ENCODE assay signal across 1 cellular context in the genomic region with DNA sequence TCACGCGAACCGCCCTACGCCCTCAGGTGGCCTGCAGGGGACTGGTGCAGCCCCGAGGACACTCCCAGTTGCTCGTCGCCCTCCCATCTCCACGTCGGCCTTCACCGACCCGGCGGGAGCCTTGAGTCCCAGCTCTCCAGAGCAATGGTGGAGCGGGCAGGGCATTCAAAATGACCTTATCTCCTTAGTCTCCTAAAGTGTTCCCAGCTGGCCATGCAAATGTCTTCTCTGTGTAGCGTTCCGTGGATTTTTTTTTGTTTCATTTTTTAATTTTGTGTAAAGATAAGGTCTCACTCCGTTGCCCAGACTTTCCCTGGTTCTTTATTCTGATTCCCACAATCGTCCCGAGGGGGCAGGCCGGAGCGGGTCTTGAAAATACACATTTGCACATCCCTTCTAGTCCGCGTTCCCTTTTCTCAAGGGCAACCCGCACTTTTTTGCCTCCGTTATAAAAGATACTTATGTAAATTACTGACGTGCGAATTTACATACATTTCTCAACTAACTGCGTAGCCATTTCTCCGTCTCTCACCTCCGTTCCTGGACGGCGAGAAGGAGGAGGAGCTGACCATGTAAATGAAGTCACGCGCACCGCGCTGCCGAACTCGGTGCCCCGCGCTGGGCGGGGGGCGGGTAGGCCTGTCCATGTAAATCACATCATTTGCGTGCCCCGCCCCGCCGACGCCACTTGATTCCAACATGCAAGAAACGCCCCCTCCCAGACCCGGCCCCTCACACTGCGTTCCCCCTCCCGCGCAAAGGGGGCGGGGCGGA.
TF ChIP-seq lines count a peak whose summit lies in the region.

No MANE protein-coding gene starts in this region.

TF ChIP-seq in HepG2, 621 proteins besides CTCF, POLR2A, EP300 and RAD21 (continued from another document and continues in another):
- TF ChIP-seq, protein P1, sequence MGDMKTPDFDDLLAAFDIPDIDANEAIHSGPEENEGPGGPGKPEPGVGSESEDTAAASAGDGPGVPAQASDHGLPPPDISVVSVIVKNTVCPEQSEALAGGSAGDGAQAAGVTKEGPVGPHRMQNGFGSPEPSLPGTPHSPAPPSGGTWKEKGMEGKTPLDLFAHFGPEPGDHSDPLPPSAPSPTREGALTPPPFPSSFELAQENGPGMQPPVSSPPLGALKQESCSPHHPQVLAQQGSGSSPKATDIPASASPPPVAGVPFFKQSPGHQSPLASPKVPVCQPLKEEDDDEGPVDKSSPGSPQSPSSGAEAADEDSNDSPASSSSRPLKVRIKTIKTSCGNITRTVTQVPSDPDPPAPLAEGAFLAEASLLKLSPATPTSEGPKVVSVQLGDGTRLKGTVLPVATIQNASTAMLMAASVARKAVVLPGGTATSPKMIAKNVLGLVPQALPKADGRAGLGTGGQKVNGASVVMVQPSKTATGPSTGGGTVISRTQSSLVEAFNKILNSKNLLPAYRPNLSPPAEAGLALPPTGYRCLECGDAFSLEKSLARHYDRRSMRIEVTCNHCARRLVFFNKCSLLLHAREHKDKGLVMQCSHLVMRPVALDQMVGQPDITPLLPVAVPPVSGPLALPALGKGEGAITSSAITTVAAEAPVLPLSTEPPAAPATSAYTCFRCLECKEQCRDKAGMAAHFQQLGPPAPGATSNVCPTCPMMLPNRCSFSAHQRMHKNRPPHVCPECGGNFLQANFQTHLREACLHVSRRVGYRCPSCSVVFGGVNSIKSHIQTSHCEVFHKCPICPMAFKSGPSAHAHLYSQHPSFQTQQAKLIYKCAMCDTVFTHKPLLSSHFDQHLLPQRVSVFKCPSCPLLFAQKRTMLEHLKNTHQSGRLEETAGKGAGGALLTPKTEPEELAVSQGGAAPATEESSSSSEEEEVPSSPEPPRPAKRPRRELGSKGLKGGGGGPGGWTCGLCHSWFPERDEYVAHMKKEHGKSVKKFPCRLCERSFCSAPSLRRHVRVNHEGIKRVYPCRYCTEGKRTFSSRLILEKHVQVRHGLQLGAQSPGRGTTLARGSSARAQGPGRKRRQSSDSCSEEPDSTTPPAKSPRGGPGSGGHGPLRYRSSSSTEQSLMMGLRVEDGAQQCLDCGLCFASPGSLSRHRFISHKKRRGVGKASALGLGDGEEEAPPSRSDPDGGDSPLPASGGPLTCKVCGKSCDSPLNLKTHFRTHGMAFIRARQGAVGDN (CRISPR knock-in tag; IDR thresholded peaks at IDR 0.05) = peak; percentile 98
- TF ChIP-seq ZNF670 (CRISPR knock-in tag; IDR thresholded peaks at IDR 0.05; ENCODE audit: borderline replicate concordance) = peak; percentile 89; the same call in 1 of the 2 replicates
- peak; percentile 76 for TF ChIP-seq MTA1 (CRISPR knock-in tag; IDR thresholded peaks at IDR 0.05; ENCODE audit: borderline replicate concordance)
- no peak for TF ChIP-seq SRSF9 (IDR thresholded peaks at IDR 0.05; ENCODE audit: borderline replicate concordance, insufficient read depth, low read depth, low read length, poor library complexity, severe bottlenecking)
- TF ChIP-seq ZFP62 (CRISPR knock-in tag; IDR thresholded peaks at IDR 0.05) = no peak
- no peak for TF ChIP-seq ZNF879 (CRISPR knock-in tag; IDR thresholded peaks at IDR 0.05)
- peak; percentile 71 for TF ChIP-seq ZNF883 (CRISPR knock-in tag; IDR thresholded peaks at IDR 0.05; ENCODE audit: not compliant biosample characterization)
- TF ChIP-seq, protein P2, sequence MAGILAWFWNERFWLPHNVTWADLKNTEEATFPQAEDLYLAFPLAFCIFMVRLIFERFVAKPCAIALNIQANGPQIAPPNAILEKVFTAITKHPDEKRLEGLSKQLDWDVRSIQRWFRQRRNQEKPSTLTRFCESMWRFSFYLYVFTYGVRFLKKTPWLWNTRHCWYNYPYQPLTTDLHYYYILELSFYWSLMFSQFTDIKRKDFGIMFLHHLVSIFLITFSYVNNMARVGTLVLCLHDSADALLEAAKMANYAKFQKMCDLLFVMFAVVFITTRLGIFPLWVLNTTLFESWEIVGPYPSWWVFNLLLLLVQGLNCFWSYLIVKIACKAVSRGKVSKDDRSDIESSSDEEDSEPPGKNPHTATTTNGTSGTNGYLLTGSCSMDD (CRISPR knock-in tag; IDR thresholded peaks at IDR 0.05) = no peak
- TF ChIP-seq NR2F6 (IDR thresholded peaks at IDR 0.05) = no peak
- peak; percentile 75 for TF ChIP-seq NR2F6 (CRISPR knock-in tag; IDR thresholded peaks at IDR 0.05)
- peak; percentile 37 for TF ChIP-seq ZEB1 (IDR thresholded peaks at IDR 0.05; ENCODE audit: insufficient replicate concordance, low read depth)
- TF ChIP-seq, protein P3, sequence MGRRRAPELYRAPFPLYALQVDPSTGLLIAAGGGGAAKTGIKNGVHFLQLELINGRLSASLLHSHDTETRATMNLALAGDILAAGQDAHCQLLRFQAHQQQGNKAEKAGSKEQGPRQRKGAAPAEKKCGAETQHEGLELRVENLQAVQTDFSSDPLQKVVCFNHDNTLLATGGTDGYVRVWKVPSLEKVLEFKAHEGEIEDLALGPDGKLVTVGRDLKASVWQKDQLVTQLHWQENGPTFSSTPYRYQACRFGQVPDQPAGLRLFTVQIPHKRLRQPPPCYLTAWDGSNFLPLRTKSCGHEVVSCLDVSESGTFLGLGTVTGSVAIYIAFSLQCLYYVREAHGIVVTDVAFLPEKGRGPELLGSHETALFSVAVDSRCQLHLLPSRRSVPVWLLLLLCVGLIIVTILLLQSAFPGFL (CRISPR knock-in tag; IDR thresholded peaks at IDR 0.05) = no peak
- TF ChIP-seq MZF1 (CRISPR knock-in tag; IDR thresholded peaks at IDR 0.05; ENCODE audit: borderline replicate concordance) = no peak
- TF ChIP-seq, protein P4, sequence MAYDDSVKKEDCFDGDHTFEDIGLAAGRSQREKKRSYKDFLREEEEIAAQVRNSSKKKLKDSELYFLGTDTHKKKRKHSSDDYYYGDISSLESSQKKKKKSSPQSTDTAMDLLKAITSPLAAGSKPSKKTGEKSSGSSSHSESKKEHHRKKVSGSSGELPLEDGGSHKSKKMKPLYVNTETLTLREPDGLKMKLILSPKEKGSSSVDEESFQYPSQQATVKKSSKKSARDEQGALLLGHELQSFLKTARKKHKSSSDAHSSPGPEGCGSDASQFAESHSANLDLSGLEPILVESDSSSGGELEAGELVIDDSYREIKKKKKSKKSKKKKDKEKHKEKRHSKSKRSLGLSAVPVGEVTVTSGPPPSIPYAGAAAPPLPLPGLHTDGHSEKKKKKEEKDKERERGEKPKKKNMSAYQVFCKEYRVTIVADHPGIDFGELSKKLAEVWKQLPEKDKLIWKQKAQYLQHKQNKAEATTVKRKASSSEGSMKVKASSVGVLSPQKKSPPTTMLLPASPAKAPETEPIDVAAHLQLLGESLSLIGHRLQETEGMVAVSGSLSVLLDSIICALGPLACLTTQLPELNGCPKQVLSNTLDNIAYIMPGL (CRISPR knock-in tag; IDR thresholded peaks at IDR 0.05; ENCODE audit: borderline replicate concordance in 1 of 2, low read depth in 1 of 2) = peak; percentile 80 to 88
- TF ChIP-seq MIER2 (CRISPR knock-in tag; IDR thresholded peaks at IDR 0.05) = 0 out of 2 replicates have a peak, but pooled peaks have one; percentile 0
- TF ChIP-seq, protein P5, sequence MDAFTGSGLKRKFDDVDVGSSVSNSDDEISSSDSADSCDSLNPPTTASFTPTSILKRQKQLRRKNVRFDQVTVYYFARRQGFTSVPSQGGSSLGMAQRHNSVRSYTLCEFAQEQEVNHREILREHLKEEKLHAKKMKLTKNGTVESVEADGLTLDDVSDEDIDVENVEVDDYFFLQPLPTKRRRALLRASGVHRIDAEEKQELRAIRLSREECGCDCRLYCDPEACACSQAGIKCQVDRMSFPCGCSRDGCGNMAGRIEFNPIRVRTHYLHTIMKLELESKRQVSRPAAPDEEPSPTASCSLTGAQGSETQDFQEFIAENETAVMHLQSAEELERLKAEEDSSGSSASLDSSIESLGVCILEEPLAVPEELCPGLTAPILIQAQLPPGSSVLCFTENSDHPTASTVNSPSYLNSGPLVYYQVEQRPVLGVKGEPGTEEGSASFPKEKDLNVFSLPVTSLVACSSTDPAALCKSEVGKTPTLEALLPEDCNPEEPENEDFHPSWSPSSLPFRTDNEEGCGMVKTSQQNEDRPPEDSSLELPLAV (CRISPR knock-in tag; conservative IDR thresholded peaks at IDR 0.05; ENCODE audit: low read depth) = no peak
- no peak for TF ChIP-seq PCBP2 (optimal IDR thresholded peaks at IDR 0.05; ENCODE audit: low read depth, low read length, poor library complexity, severe bottlenecking)
- TF ChIP-seq SRY (CRISPR knock-in tag; IDR thresholded peaks at IDR 0.05) = no peak
- TF ChIP-seq RCOR2 (CRISPR knock-in tag; IDR thresholded peaks at IDR 0.05) = no peak
- TF ChIP-seq ZFP36 (IDR thresholded peaks at IDR 0.05; ENCODE audit: borderline replicate concordance, low read depth, low read length, partially characterized antibody) = no peak
- TF ChIP-seq CBX1 (IDR thresholded peaks at IDR 0.05; ENCODE audit: low read depth) = no peak
- 0 out of 2 replicates have a peak, but pooled peaks have one; percentile 42 for TF ChIP-seq WIZ (CRISPR knock-in tag; IDR thresholded peaks at IDR 0.05)
- peak; percentile 77; the same call in 1 of the 2 replicates for TF ChIP-seq NFKB2 (CRISPR knock-in tag; IDR thresholded peaks at IDR 0.05; ENCODE audit: borderline replicate concordance)
- peak; percentile 82; the same call in 1 of the 2 replicates for TF ChIP-seq HIVEP1 (CRISPR knock-in tag; IDR thresholded peaks at IDR 0.05)
- no peak for TF ChIP-seq CCAR2 (optimal IDR thresholded peaks at IDR 0.05; ENCODE audit: low read depth, low read length)
- no peak for TF ChIP-seq SRF (IDR thresholded peaks at IDR 0.05; ENCODE audit: low read depth, low read length)
- peak; percentile 93 for TF ChIP-seq SP4 (CRISPR knock-in tag; IDR thresholded peaks at IDR 0.05)
- TF ChIP-seq STAG1 (CRISPR knock-in tag; IDR thresholded peaks at IDR 0.05) = peak; percentile 62
- TF ChIP-seq ZNF234 (CRISPR knock-in tag; conservative IDR thresholded peaks at IDR 0.05) = no peak
- no peak; the same call in 1 of the 2 replicates for TF ChIP-seq NFYB (CRISPR knock-in tag; IDR thresholded peaks at IDR 0.05)
- peak; percentile 55; the same call in 1 of the 2 replicates for TF ChIP-seq ZNF292 (CRISPR knock-in tag; IDR thresholded peaks at IDR 0.05; ENCODE audit: borderline replicate concordance, low read depth)
- TF ChIP-seq, protein P6, sequence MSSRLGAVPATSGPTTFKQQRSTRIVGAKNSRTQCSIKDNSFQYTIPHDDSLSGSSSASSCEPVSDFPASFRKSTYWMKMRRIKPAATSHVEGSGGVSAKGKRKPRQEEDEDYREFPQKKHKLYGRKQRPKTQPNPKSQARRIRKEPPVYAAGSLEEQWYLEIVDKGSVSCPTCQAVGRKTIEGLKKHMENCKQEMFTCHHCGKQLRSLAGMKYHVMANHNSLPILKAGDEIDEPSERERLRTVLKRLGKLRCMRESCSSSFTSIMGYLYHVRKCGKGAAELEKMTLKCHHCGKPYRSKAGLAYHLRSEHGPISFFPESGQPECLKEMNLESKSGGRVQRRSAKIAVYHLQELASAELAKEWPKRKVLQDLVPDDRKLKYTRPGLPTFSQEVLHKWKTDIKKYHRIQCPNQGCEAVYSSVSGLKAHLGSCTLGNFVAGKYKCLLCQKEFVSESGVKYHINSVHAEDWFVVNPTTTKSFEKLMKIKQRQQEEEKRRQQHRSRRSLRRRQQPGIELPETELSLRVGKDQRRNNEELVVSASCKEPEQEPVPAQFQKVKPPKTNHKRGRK (CRISPR knock-in tag; IDR thresholded peaks at IDR 0.05) = no peak
- TF ChIP-seq SMARCE1 (IDR thresholded peaks at IDR 0.05; ENCODE audit: borderline replicate concordance) = no peak
- TF ChIP-seq SNAI1 (CRISPR knock-in tag; IDR thresholded peaks at IDR 0.05; ENCODE audit: borderline replicate concordance) = 0 out of 2 replicates have a peak, but pooled peaks have one; percentile 63
- 0 out of 2 replicates have a peak, but pooled peaks have one; percentile 75 for TF ChIP-seq ZSCAN12 (CRISPR knock-in tag; IDR thresholded peaks at IDR 0.05)
- no peak for TF ChIP-seq BRCA1 (CRISPR knock-in tag; IDR thresholded peaks at IDR 0.05)
- no peak for TF ChIP-seq MLLT10 (CRISPR knock-in tag; IDR thresholded peaks at IDR 0.05)
- TF ChIP-seq, protein P7, sequence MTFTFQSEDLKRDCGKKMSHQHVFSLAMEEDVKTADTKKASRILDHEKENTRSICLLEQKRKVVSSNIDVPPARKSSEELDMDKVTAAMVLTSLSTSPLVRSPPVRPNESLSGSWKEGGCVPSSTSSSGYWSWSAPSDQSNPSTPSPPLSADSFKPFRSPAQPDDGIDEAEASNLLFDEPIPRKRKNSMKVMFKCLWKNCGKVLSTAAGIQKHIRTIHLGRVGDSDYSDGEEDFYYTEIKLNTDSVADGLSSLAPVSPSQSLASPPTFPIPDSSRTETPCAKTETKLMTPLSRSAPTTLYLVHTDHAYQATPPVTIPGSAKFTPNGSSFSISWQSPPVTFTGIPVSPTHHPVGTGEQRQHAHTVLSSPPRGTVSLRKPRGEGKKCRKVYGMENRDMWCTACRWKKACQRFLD (CRISPR knock-in tag; IDR thresholded peaks at IDR 0.05; ENCODE audit: borderline replicate concordance) = no peak
- TF ChIP-seq SUZ12 (IDR thresholded peaks at IDR 0.05; ENCODE audit: low read depth, low read length) = no peak
- no peak for TF ChIP-seq ZNF383 (CRISPR knock-in tag; IDR thresholded peaks at IDR 0.05; ENCODE audit: borderline replicate concordance)
- no peak for TF ChIP-seq MEIS1 (CRISPR knock-in tag; IDR thresholded peaks at IDR 0.05; ENCODE audit: borderline replicate concordance)
- TF ChIP-seq, protein P8, sequence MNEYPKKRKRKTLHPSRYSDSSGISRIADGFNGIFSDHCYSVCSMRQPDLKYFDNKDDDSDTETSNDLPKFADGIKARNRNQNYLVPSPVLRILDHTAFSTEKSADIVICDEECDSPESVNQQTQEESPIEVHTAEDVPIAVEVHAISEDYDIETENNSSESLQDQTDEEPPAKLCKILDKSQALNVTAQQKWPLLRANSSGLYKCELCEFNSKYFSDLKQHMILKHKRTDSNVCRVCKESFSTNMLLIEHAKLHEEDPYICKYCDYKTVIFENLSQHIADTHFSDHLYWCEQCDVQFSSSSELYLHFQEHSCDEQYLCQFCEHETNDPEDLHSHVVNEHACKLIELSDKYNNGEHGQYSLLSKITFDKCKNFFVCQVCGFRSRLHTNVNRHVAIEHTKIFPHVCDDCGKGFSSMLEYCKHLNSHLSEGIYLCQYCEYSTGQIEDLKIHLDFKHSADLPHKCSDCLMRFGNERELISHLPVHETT (CRISPR knock-in tag; conservative IDR thresholded peaks at IDR 0.05) = no peak
- peak; percentile 24; the same call in 1 of the 2 replicates for TF ChIP-seq YEATS2 (CRISPR knock-in tag; IDR thresholded peaks at IDR 0.05; ENCODE audit: borderline replicate concordance)
- TF ChIP-seq ESRRA (CRISPR knock-in tag; IDR thresholded peaks at IDR 0.05; ENCODE audit: low read depth) = no peak
- TF ChIP-seq ZSCAN31 (CRISPR knock-in tag; IDR thresholded peaks at IDR 0.05; ENCODE audit: low read depth) = peak; percentile 19; the same call in 1 of the 2 replicates
- TF ChIP-seq, protein P9, sequence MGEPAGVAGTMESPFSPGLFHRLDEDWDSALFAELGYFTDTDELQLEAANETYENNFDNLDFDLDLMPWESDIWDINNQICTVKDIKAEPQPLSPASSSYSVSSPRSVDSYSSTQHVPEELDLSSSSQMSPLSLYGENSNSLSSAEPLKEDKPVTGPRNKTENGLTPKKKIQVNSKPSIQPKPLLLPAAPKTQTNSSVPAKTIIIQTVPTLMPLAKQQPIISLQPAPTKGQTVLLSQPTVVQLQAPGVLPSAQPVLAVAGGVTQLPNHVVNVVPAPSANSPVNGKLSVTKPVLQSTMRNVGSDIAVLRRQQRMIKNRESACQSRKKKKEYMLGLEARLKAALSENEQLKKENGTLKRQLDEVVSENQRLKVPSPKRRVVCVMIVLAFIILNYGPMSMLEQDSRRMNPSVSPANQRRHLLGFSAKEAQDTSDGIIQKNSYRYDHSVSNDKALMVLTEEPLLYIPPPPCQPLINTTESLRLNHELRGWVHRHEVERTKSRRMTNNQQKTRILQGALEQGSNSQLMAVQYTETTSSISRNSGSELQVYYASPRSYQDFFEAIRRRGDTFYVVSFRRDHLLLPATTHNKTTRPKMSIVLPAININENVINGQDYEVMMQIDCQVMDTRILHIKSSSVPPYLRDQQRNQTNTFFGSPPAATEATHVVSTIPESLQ (CRISPR knock-in tag; conservative IDR thresholded peaks at IDR 0.05) = no peak
